13 cellular contexts compared by ENCODE assay signal in genomic region chr7:102635354-102635753, GRCh38. TPM values are rescaled to one million over a fixed set of nuclear protein-coding genes. Genes with fewer than 3 reads are reported as not detected.
"Had no signal": no experiment of that assay in that cellular context is flagged by ENCODE, and none has a peak within 500 bp of the region (broad histone marks: within the 10 kb centered on the region; RNA-seq: fewer than 3 reads in every experiment).

No MANE protein-coding gene starts in this region.

RNA-seq across cellular contexts. Expression of gene SPDYE2B, which starts 14.8 kb away (rescaled TPM):
- total RNA-seq: activated CD4-positive, alpha-beta T cell treated with anti-CD3 and anti-CD28 coated beads for 36 hours; activated CD4-positive, alpha-beta T cell treated with anti-CD3 and anti-CD28 coated beads, Interleukin-2, amount 10 ng/mL, durations not matched to agents 7 days and 5 days; activated CD8-positive, alpha-beta T cell treated with anti-CD3 and anti-CD28 coated beads, Interleukin-2, amount 10 ng/mL, durations not matched to agents 7 days and 5 days; activated naive CD8-positive, alpha-beta T cell treated with anti-CD3 and anti-CD28 coated beads, Interleukin-2, amount 10 ng/mL, durations not matched to agents 7 days and 5 days; activated T-helper 2 cell treated with anti-CD3 and anti-CD28 coated beads, Interferon-gamma antibody, Interleukin-2, Interleukin-4, amounts not matched to agents 10 μg/mL and 5 μg/mL and 100 μg/mL, durations not matched to agents 14 hours and 24 hours and 36 hours; astrocyte; bronchial epithelial cell; Peyer's patch; SK-MEL-5; T-cell; T-helper 17 cell; WTC11 had no signal
- polyA plus RNA-seq: adipose tissue had no signal
